ENCODE assay signal across 27 cellular contexts in genomic region chrX:105302246-105302645, GRCh38.
"Had no signal": no experiment of that assay in that cellular context is flagged by ENCODE, and none has a peak within 500 bp of the region (broad histone marks: within the 10 kb centered on the region; RNA-seq: fewer than 3 reads in every experiment).

No MANE protein-coding gene starts in this region.

- H3K27me3 Mint-ChIP-seq: naive thymus-derived CD4-positive, alpha-beta T cell; stimulated activated memory B cell treated with anti-CD40 and anti-IgM and Interleukin-4, amounts not matched to agents 10 μg/mL and 1 μg/mL and 100 μg/mL, for 72 hours had no signal

- H2AFZ ChIP-seq: neural progenitor cell had no signal

- H3K27ac ChIP-seq: dorsolateral prefrontal cortex, epithelial cell of prostate, neural progenitor cell, prostate gland, right atrium auricular region, sigmoid colon, skin epidermis, spleen, thoracic aorta, transverse colon, upper lobe of right lung, uterus had no signal

- H3K9me3 ChIP-seq: prostate gland, right atrium auricular region, sigmoid colon, thoracic aorta, transverse colon, upper lobe of right lung, uterus had no signal

- H3K9ac ChIP-seq: neural progenitor cell had no signal

- H3K4me2 ChIP-seq: neural progenitor cell had no signal

- H3K4me1 ChIP-seq: neural progenitor cell, prostate gland, right atrium auricular region, sigmoid colon, spleen, transverse colon, upper lobe of right lung, uterus had no signal

- H3K4me3 ChIP-seq: dorsolateral prefrontal cortex, neural progenitor cell, prostate gland, right atrium auricular region, sigmoid colon, skin epidermis, spleen, thoracic aorta, transverse colon, upper lobe of right lung, uterus had no signal

- H3K4me3 Mint-ChIP-seq: immature natural killer cell; nephron; neural progenitor cell; stimulated activated memory B cell treated with anti-CD40 and anti-IgM and Interleukin-4, amounts not matched to agents 10 μg/mL and 1 μg/mL and 100 μg/mL, for 72 hours had no signal

- H3K27ac Mint-ChIP-seq: immature natural killer cell; naive thymus-derived CD4-positive, alpha-beta T cell; nephron; neural progenitor cell; stimulated activated memory B cell treated with anti-CD40 and anti-IgM and Interleukin-4, amounts not matched to agents 10 μg/mL and 1 μg/mL and 100 μg/mL, for 72 hours had no signal

- FAIRE-seq: frontal cortex had no signal

- H3K27me3 ChIP-seq: neural progenitor cell, right atrium auricular region, sigmoid colon, spleen, transverse colon, upper lobe of right lung had no signal

- H3K36me3 Mint-ChIP-seq: immature natural killer cell; naive thymus-derived CD4-positive, alpha-beta T cell; neural progenitor cell; stimulated activated memory B cell treated with anti-CD40 and anti-IgM and Interleukin-4, amounts not matched to agents 10 μg/mL and 1 μg/mL and 100 μg/mL, for 72 hours had no signal

- H3K36me3 ChIP-seq: neural progenitor cell, prostate gland, right atrium auricular region, sigmoid colon, spleen, thoracic aorta, transverse colon, upper lobe of right lung, uterus had no signal

- H3K4me1 Mint-ChIP-seq: immature natural killer cell; naive thymus-derived CD4-positive, alpha-beta T cell; nephron; stimulated activated memory B cell treated with anti-CD40 and anti-IgM and Interleukin-4, amounts not matched to agents 10 μg/mL and 1 μg/mL and 100 μg/mL, for 72 hours had no signal

- DNase-seq: cerebellar nuclear complex; cortex of kidney; dorsolateral prefrontal cortex; effector CD4-positive, alpha-beta T cell; hypothalamus; immature natural killer cell; mesendoderm; midbrain; naive thymus-derived CD4-positive, alpha-beta T cell; sigmoid colon; spleen; stimulated activated CD4-positive, alpha-beta T cell treated with anti-CD3 and anti-CD28 coated beads, Interleukin-4, amount 100 ng/mL, for 4 hours; stimulated activated naive CD8-positive, alpha-beta T cell treated with anti-CD3 and anti-CD28 coated beads, Interleukin-15, Interleukin-2, amounts not matched to agents 100 U/mL and 50 U/mL, for 24 hours; transverse colon; upper lobe of right lung; uterus had no signal

- ATAC-seq: esophagus mucosa; left lobe of liver; naive thymus-derived CD4-positive, alpha-beta T cell; stimulated activated memory B cell treated with anti-CD40 and anti-IgM and Interleukin-4, amounts not matched to agents 10 μg/mL and 1 μg/mL and 100 μg/mL, for 72 hours; stimulated activated naive CD8-positive, alpha-beta T cell treated with anti-CD3 and anti-CD28 coated beads, Interleukin-15, Interleukin-2, amounts not matched to agents 100 U/mL and 50 U/mL, for 24 hours; upper lobe of right lung had no signal
